ENCODE assay signal across 7 cellular contexts in genomic region chr12:6230321-6231110, GRCh38. TPM values are rescaled to one million over a fixed set of nuclear protein-coding genes. Genes with fewer than 3 reads are reported as not detected.
A peak's percentile ranks its signal among the peaks of the same experiment; 100 is the strongest.
DNase-seq lines count a peak whose midpoint lies in the region; ATAC-seq lines count a peak whose summit lies in the region.

No MANE protein-coding gene starts in this region.

- no peaks in the 10 kb centered on the region for H3K9me3 ChIP-seq in esophagus (ENCODE audit: control insufficient read depth in 2 of 2, insufficient read depth in 1 of 2, low read depth in 1 of 2, low read length in 1 of 2)

- H3K36me3 ChIP-seq in esophagus (ENCODE audit: control insufficient read depth in 2 of 2, insufficient read depth in 2 of 2, low read length in 1 of 2) = peaks cover 3 to 29% of the 10 kb centered on the region in 2 donors

- ATAC-seq in GM21528 (IDR thresholded peaks at IDR 0.05; ENCODE audit: low FRiP score, unreplicated experiment) = peak; percentile 64
- ATAC-seq in HG03439 (IDR thresholded peaks at IDR 0.05; ENCODE audit: unreplicated experiment) = no peak

- H3K4me3 ChIP-seq in esophagus (ENCODE audit: low read depth in 1 of 2, low read length in 2 of 2) = no peak overlapping the region

- peaks cover 19 to 54% of the 10 kb centered on the region in 2 donors for H3K4me1 ChIP-seq in esophagus (ENCODE audit: control insufficient read depth in 2 of 2, insufficient read depth in 2 of 2, low read length in 1 of 2)

- DNase-seq in NOMO-1 (lab: John Stamatoyannopoulos, UW; ENCODE audit: unreplicated experiment in 2 of 2) (peak; percentile 87 to 88), activated T-cell treated with anti-CD3 and anti-CD28 coated beads for 48 hours (ENCODE audit: low read depth) (peak; percentile 49), occipital lobe (lab: John Stamatoyannopoulos, UW) (peak; percentile 90)

- 23 to 37% methylated on average over 16 of the region's 16 CpGs for WGBS in esophagus, 2 donors

- peak overlapping the region; percentile 99 for H3K27ac ChIP-seq in esophagus (ENCODE audit: low read depth in 2 of 2, low read length in 1 of 2)
- H3K27ac ChIP-seq in temporal lobe (ENCODE audit: low read depth, low read length) = peak overlapping the region; percentile 99

- no peaks in the 10 kb centered on the region for H3K27me3 ChIP-seq in esophagus (ENCODE audit: control insufficient read depth in 1 of 2, insufficient read depth in 2 of 2, low read length in 2 of 2)

RNA-seq across cellular contexts. Expression of gene CD9, which starts 30.3 kb away (rescaled TPM):
- 100 to 1,000 TPM; 467 to 898 TPM for polyA plus RNA-seq in esophagus
- total RNA-seq in occipital lobe (29.5 TPM), temporal lobe (22.1 TPM)
